ENCODE assay signal across 3 cellular contexts in the genomic region with DNA sequence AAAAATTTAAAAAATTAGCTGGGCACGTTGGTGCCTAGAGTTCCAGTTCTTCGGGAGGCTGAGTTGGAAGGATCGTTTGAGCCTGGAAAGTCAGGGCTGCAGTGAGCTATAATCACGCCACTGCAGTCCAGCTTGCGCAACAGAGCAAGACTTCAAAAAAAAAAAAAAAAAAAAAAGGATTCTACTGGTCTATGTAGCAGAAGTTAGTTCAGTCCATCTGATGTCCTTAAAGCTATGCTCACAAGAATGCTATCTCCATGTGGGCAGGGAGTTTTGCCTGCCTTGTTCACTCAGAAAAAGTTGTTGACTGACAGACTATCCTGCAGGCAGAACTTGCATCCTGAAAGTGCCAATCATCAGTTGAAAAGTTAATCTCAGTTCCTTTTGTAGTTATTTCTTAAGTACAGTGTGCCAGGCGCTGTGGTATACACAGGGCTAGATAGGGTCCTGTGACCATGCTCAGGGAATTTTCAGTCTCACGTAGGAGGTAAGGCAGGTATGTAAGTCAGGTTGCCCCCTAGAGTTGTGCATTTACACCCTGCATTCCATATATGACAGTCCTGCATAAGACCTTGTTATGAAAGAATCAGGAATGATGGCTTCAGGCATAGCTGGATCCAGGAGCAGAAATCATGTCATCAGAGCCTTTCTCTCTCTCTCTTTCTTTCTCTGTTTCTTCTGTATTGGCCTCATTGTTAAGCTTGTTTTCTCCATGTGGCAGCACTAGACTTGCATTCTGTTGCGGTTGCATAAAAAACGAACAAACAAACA.
TF ChIP-seq lines count a peak whose summit lies in the region.

No MANE protein-coding gene starts in this region.

TF ChIP-seq in A549, 52 proteins besides CTCF, POLR2A, EP300 and RAD21:
- peak; percentile 63 to 78 for TF ChIP-seq CEBPB (IDR thresholded peaks at IDR 0.05)
- TF ChIP-seq ZNF302 (CRISPR knock-in tag; IDR thresholded peaks at IDR 0.05), result no peak

TF ChIP-seq in Ishikawa, 13 proteins besides CTCF, POLR2A, EP300 and RAD21:
- TF ChIP-seq, protein P1, sequence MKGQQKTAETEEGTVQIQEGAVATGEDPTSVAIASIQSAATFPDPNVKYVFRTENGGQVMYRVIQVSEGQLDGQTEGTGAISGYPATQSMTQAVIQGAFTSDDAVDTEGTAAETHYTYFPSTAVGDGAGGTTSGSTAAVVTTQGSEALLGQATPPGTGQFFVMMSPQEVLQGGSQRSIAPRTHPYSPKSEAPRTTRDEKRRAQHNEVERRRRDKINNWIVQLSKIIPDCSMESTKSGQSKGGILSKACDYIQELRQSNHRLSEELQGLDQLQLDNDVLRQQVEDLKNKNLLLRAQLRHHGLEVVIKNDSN (IDR thresholded peaks at IDR 0.05), result no peak
- TF ChIP-seq CEBPB (IDR thresholded peaks at IDR 0.05), result peak; percentile 78
- TF ChIP-seq YY1 (IDR thresholded peaks at IDR 0.05; ENCODE audit: low read depth), result no peak
- TF ChIP-seq, protein P2, sequence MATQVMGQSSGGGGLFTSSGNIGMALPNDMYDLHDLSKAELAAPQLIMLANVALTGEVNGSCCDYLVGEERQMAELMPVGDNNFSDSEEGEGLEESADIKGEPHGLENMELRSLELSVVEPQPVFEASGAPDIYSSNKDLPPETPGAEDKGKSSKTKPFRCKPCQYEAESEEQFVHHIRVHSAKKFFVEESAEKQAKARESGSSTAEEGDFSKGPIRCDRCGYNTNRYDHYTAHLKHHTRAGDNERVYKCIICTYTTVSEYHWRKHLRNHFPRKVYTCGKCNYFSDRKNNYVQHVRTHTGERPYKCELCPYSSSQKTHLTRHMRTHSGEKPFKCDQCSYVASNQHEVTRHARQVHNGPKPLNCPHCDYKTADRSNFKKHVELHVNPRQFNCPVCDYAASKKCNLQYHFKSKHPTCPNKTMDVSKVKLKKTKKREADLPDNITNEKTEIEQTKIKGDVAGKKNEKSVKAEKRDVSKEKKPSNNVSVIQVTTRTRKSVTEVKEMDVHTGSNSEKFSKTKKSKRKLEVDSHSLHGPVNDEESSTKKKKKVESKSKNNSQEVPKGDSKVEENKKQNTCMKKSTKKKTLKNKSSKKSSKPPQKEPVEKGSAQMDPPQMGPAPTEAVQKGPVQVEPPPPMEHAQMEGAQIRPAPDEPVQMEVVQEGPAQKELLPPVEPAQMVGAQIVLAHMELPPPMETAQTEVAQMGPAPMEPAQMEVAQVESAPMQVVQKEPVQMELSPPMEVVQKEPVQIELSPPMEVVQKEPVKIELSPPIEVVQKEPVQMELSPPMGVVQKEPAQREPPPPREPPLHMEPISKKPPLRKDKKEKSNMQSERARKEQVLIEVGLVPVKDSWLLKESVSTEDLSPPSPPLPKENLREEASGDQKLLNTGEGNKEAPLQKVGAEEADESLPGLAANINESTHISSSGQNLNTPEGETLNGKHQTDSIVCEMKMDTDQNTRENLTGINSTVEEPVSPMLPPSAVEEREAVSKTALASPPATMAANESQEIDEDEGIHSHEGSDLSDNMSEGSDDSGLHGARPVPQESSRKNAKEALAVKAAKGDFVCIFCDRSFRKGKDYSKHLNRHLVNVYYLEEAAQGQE (IDR thresholded peaks at IDR 0.05; ENCODE audit: low read depth), result no peak
- TF ChIP-seq FOXM1 (IDR thresholded peaks at IDR 0.05; ENCODE audit: borderline replicate concordance, low read depth), result no peak
TF ChIP-seq in Ishikawa: peak in this region for 1.

TF ChIP-seq in GM12878, 131 proteins besides CTCF, POLR2A, EP300 and RAD21:
- TF ChIP-seq SUPT20H (IDR thresholded peaks at IDR 0.05; ENCODE audit: borderline replicate concordance, control insufficient read depth, low read depth, low read length) (no peak), KAT2A (conservative IDR thresholded peaks at IDR 0.05; ENCODE audit: control insufficient read depth, low read depth, low read length) (no peak), ESRRA (IDR thresholded peaks at IDR 0.05; ENCODE audit: low read length) (no peak), CBX5 (IDR thresholded peaks at IDR 0.05; ENCODE audit: low read depth) (no peak), ZNF622 (IDR thresholded peaks at IDR 0.05) (no peak), ATF7 (IDR thresholded peaks at IDR 0.05; ENCODE audit: low read depth) (no peak)
- TF ChIP-seq, protein P3, sequence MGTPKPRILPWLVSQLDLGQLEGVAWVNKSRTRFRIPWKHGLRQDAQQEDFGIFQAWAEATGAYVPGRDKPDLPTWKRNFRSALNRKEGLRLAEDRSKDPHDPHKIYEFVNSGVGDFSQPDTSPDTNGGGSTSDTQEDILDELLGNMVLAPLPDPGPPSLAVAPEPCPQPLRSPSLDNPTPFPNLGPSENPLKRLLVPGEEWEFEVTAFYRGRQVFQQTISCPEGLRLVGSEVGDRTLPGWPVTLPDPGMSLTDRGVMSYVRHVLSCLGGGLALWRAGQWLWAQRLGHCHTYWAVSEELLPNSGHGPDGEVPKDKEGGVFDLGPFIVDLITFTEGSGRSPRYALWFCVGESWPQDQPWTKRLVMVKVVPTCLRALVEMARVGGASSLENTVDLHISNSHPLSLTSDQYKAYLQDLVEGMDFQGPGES (IDR thresholded peaks at IDR 0.05), result no peak
- TF ChIP-seq, protein P4, sequence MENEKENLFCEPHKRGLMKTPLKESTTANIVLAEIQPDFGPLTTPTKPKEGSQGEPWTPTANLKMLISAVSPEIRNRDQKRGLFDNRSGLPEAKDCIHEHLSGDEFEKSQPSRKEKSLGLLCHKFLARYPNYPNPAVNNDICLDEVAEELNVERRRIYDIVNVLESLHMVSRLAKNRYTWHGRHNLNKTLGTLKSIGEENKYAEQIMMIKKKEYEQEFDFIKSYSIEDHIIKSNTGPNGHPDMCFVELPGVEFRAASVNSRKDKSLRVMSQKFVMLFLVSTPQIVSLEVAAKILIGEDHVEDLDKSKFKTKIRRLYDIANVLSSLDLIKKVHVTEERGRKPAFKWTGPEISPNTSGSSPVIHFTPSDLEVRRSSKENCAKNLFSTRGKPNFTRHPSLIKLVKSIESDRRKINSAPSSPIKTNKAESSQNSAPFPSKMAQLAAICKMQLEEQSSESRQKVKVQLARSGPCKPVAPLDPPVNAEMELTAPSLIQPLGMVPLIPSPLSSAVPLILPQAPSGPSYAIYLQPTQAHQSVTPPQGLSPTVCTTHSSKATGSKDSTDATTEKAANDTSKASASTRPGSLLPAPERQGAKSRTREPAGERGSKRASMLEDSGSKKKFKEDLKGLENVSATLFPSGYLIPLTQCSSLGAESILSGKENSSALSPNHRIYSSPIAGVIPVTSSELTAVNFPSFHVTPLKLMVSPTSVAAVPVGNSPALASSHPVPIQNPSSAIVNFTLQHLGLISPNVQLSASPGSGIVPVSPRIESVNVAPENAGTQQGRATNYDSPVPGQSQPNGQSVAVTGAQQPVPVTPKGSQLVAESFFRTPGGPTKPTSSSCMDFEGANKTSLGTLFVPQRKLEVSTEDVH (IDR thresholded peaks at IDR 0.05; ENCODE audit: low read depth, partially characterized antibody), result no peak
- TF ChIP-seq, protein P5, sequence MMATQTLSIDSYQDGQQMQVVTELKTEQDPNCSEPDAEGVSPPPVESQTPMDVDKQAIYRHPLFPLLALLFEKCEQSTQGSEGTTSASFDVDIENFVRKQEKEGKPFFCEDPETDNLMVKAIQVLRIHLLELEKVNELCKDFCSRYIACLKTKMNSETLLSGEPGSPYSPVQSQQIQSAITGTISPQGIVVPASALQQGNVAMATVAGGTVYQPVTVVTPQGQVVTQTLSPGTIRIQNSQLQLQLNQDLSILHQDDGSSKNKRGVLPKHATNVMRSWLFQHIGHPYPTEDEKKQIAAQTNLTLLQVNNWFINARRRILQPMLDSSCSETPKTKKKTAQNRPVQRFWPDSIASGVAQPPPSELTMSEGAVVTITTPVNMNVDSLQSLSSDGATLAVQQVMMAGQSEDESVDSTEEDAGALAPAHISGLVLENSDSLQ (IDR thresholded peaks at IDR 0.05), result peak; percentile 20; the same call in 1 of the 2 replicates
